Comparison of ENCODE assay signal across 6 cellular contexts in the genomic region with DNA sequence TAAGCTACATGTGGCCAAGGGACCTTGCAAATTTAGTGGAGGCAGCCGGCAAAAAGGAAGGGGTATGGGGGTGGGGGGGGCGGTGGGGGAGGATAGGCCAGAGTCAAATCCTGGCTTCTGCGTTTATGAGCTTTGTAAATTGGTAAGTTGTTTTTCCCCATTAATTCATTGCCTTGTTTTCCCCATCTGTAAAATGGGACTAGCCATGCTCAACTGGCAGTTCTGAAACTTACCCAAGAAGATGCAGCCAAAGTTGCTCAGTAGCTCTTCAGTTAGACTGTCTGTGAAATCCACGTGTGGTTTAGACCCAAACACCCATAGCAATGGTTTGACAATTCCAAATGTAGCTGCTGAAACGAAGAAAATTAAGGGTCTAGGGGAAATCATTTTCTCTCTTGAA.
"Had no signal": no experiment of that assay in that cellular context is flagged by ENCODE, and none has a peak within 500 bp of the region (broad histone marks: within the 10 kb centered on the region; RNA-seq: fewer than 3 reads in every experiment).

No MANE protein-coding gene starts in this region.

- H3K36me3 Mint-ChIP-seq: IgD-negative memory B cell had no signal

- FAIRE-seq: H54 had no signal

- H3K27ac Mint-ChIP-seq: GM23338, H9, HFFc6, IgD-negative memory B cell had no signal

- H3K4me1 Mint-ChIP-seq: GM23338 had no signal

- H3K4me3 Mint-ChIP-seq: GM23338, H9, HFFc6, IgD-negative memory B cell had no signal

- H3K9me3 Mint-ChIP-seq: GM23338, HFFc6, IgD-negative memory B cell had no signal

- H3K27ac ChIP-seq: HL-60 had no signal

- DNase-seq: HFFc6 had no signal

- H3K4me2 ChIP-seq: GM23338 had no signal

- H3K4me3 ChIP-seq: GM23338 had no signal
